Comparison of ENCODE assay signal across 15 cellular contexts in the genomic region with DNA sequence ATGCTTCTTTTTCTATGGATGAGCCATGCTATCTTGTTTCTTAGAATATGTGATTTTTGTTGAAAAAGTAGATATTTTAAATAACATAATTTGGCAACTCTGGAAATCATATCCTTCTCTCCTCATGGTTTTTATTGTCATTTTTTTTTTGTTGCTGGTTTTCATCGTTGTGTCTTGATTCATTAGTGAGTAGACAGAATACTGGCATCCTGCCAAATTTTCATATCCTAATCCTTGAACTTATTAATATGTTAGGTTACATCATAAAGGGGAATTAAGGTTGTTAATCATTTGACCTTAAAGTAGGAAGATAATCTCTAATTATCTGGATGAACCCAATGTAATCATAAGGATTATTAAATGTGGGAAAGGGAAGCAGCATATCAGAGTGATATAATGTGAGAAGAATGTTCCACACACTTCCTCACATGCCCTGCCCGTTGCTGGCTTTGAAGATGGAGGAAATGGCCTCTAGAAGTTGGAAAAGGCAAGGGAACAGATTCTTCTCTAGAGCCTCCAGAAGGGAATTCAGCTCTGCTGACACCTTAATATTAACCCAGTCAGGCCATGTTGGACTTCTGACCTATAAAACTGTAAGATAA.
A peak's percentile ranks its signal among the peaks of the same experiment; 100 is the strongest.
DNase-seq lines count a peak whose midpoint lies in the region; ATAC-seq and TF ChIP-seq lines count a peak whose summit lies in the region.
"Had no signal": no experiment of that assay in that cellular context is flagged by ENCODE, and none has a peak within 500 bp of the region (broad histone marks: within the 10 kb centered on the region; RNA-seq: fewer than 3 reads in every experiment).

No MANE protein-coding gene starts in this region.

- WGBS in IMR-90 (ENCODE audit: extremely low coverage in 2 of 2, insufficient read length in 1 of 2), 2 experiments: no CpG with 5 or more reads among the region's 2 CpGs
- WGBS in mammary epithelial cell (ENCODE audit: low coverage, missing lambda C conversion rate): 31% methylated on average over 2 of the region's 2 CpGs
- WGBS in sigmoid colon, 2 donors: 17 to 32% methylated on average over 2 of the region's 2 CpGs

- no peak overlapping the region for H2BK20ac ChIP-seq in IMR-90 (ENCODE audit: low read depth, low read length)

- no peak for ATAC-seq in IMR-90 (ENCODE audit: low read depth)
- ATAC-seq in GM21367 (IDR thresholded peaks at IDR 0.05; ENCODE audit: unreplicated experiment): no peak
- ATAC-seq: naive thymus-derived CD4-positive, alpha-beta T cell had no signal

- H3K4me3 ChIP-seq in IMR-90 (ENCODE audit: insufficient read depth, low read depth, low read length): no peak overlapping the region
- no peak overlapping the region for H3K4me3 ChIP-seq in mammary epithelial cell (replicated peaks in 1 of 3; ENCODE audit: insufficient read depth in 1 of 3, low read depth in 2 of 3, low read length in 3 of 3)
- H3K4me3 ChIP-seq in sigmoid colon: no peak overlapping the region
- H3K4me3 ChIP-seq: BLaER1 treated with 17β-estradiol and CSF1 and Interleukin-3, amounts not matched to agents 10 nM and 100 nM had no signal

- H3K4ac ChIP-seq in IMR-90 (ENCODE audit: low read depth, low read length): no peak overlapping the region

- no peaks in the 10 kb centered on the region for H3K79me2 ChIP-seq in mammary epithelial cell (ENCODE audit: insufficient read depth, low read length)

- H3K9me3 ChIP-seq in IMR-90 (ENCODE audit: control insufficient read depth, insufficient read depth, low read length) (no peaks in the 10 kb centered on the region), mammary epithelial cell (replicated peaks; ENCODE audit: insufficient read depth, low read length) (peaks cover 5% of the 10 kb centered on the region), sigmoid colon (peaks cover 0 to 4% (median 0%) of the 10 kb centered on the region in 4 donors)

- H3K23ac ChIP-seq in IMR-90 (ENCODE audit: low read depth, low read length): no peak overlapping the region

- TF ChIP-seq POLR2A in IMR-90 (IDR thresholded peaks at IDR 0.05; ENCODE audit: low read depth, low read length) (no peak), sigmoid colon (IDR thresholded peaks at IDR 0.05) (no peak)

- no peak overlapping the region for H3K18ac ChIP-seq in IMR-90 (ENCODE audit: low read depth, low read length)

- H3K4me1 ChIP-seq in IMR-90 (ENCODE audit: control insufficient read depth, insufficient read depth, low read length) (no peaks in the 10 kb centered on the region), mammary epithelial cell (ENCODE audit: insufficient read depth, low read length) (peaks cover 4% of the 10 kb centered on the region), sigmoid colon (no peaks in the 10 kb centered on the region)
- H3K4me1 ChIP-seq: BLaER1 treated with 17β-estradiol and CSF1 and Interleukin-3, amounts not matched to agents 10 nM and 100 nM had no signal

- TF ChIP-seq EP300 in sigmoid colon (IDR thresholded peaks at IDR 0.05): no peak

- H3K27me3 ChIP-seq in IMR-90 (ENCODE audit: control insufficient read depth, insufficient read depth, low read length): no peaks in the 10 kb centered on the region
- H3K27me3 ChIP-seq in mammary epithelial cell (ENCODE audit: insufficient read depth, low read length): no peaks in the 10 kb centered on the region
- H3K27me3 ChIP-seq in sigmoid colon: no peaks in the 10 kb centered on the region
- H3K27me3 ChIP-seq: BLaER1 treated with 17β-estradiol and CSF1 and Interleukin-3, amounts not matched to agents 10 nM and 100 nM had no signal

- H3K4me2 ChIP-seq in IMR-90 (ENCODE audit: low read depth, low read length) (no peak overlapping the region), mammary epithelial cell (ENCODE audit: insufficient read depth, low read depth, low read length) (no peak overlapping the region)
- H3K4me2 ChIP-seq: BLaER1 treated with 17β-estradiol and CSF1 and Interleukin-3, amounts not matched to agents 10 nM and 100 nM had no signal

- H3K9me1 ChIP-seq in IMR-90 (ENCODE audit: insufficient read depth, low read length): no peaks in the 10 kb centered on the region

- POLR2A ChIA-PET in IMR-90 (lab: Charles Lee; ENCODE audit: unreplicated experiment): no interaction called here

- no peak overlapping the region for H2BK120ac ChIP-seq in IMR-90 (ENCODE audit: low read depth, low read length)

- H3K14ac ChIP-seq in IMR-90 (replicated peaks; ENCODE audit: low read depth, low read length): no peak overlapping the region

- TF ChIP-seq CTCF in IMR-90 (conservative IDR thresholded peaks at IDR 0.05; ENCODE audit: low read depth, low read length) (no peak), mammary epithelial cell (conservative IDR thresholded peaks at IDR 0.05 in 1 of 2, IDR thresholded peaks at IDR 0.05 in 1 of 2; ENCODE audit: extremely low read depth in 1 of 2, insufficient read depth in 1 of 2, low read depth in 1 of 2, low read length in 2 of 2) (no peak), sigmoid colon (IDR thresholded peaks at IDR 0.05) (no peak)

- no peak overlapping the region for H4K5ac ChIP-seq in IMR-90 (ENCODE audit: low read depth, low read length)

- no peak for TF ChIP-seq RAD21 in IMR-90 (IDR thresholded peaks at IDR 0.05; ENCODE audit: low read length)

- H3K36me3 ChIP-seq in IMR-90 (ENCODE audit: control insufficient read depth, insufficient read depth, low read length) (no peaks in the 10 kb centered on the region), mammary epithelial cell (ENCODE audit: insufficient read depth, low read length) (no peaks in the 10 kb centered on the region), sigmoid colon (no peaks in the 10 kb centered on the region)
- H3K36me3 ChIP-seq: BLaER1 treated with 17β-estradiol and CSF1 and Interleukin-3, amounts not matched to agents 10 nM and 100 nM had no signal

- H3K27ac ChIP-seq in IMR-90 (ENCODE audit: insufficient read depth, low read length) (no peak overlapping the region), mammary epithelial cell (ENCODE audit: insufficient read depth, low read depth, low read length) (no peak overlapping the region), sigmoid colon (peak overlapping the region in 1 of 4 donors; percentile 21)
- H3K27ac ChIP-seq: BLaER1 treated with 17β-estradiol and CSF1 and Interleukin-3, amounts not matched to agents 10 nM and 100 nM had no signal

- no peak overlapping the region for H2AK5ac ChIP-seq in IMR-90 (ENCODE audit: low read depth, low read length)

- H2BK15ac ChIP-seq in IMR-90 (ENCODE audit: low read depth, low read length): no peak overlapping the region

- H3K79me1 ChIP-seq in IMR-90 (ENCODE audit: low read depth in 1 of 2, low read length in 2 of 2): no peaks in the 10 kb centered on the region

- no peak overlapping the region for H4K91ac ChIP-seq in IMR-90 (ENCODE audit: insufficient read depth, low read depth, low read length)

- H2AFZ ChIP-seq in IMR-90 (replicated peaks; ENCODE audit: low read length, poor library complexity): no peak overlapping the region
- H2AFZ ChIP-seq in mammary epithelial cell (ENCODE audit: low read depth, low read length): no peak overlapping the region

- no peak overlapping the region for H2AK9ac ChIP-seq in IMR-90 (replicated peaks; ENCODE audit: low read depth, low read length, poor library complexity)

- no peak overlapping the region for H2BK5ac ChIP-seq in IMR-90 (ENCODE audit: low read depth, low read length, poor library complexity, severe bottlenecking)

- dilution Hi-C loops in IMR-90 (cut with HindIII; ENCODE audit: low sequenced_read_pairs, unreplicated experiment) (no loop called here), mammary epithelial cell (cut with HindIII; ENCODE audit: low sequenced_read_pairs) (no loop called here)

- in situ Hi-C loops in IMR-90 (cut with MboI; ENCODE audit: low sequenced_read_pairs): no loop called here
- in situ Hi-C loops in mammary epithelial cell (cut with MboI; ENCODE audit: low sequenced_read_pairs in 2 of 2): no loop called here

- CTCF ChIA-PET in IMR-90 (lab: Yijun Ruan, JAX): interaction anchor here (0.7 kb wide), 1 partner anchor 9 kb away, joined by 4 read pairs; no protein-coding TSS in a partner anchor
- CTCF ChIA-PET in mammary epithelial cell (lab: Charles Lee; ENCODE audit: low non-redundant PET): no interaction called here

- DNase-seq in D341Med (ENCODE audit: low spot score) (peak; percentile 49), IMR-90 (peak; percentile 32), mammary epithelial cell (peak; percentile 35), kidney tubule cell (ENCODE audit: low spot score) (peak; percentile 67), NCI-H2196 treated with DMSO at 0.1 percent for 48 hours (lab: John Stamatoyannopoulos, UW; ENCODE audit: unreplicated experiment) (no peak), sigmoid colon (no peak)
- DNase-seq in activated effector memory CD4-positive, alpha-beta T cell treated with Interleukin-2 at 50 U/mL for 16 hours: no peak
- DNase-seq: activated CD4-positive, alpha-beta T cell treated with anti-CD3 and anti-CD28 coated beads for 1 hour; activated T-cell treated with anti-CD3 and anti-CD28 coated beads for 4 hours; Kasumi-1; naive thymus-derived CD4-positive, alpha-beta T cell; NCI-H2081 treated with DMSO at 0.1 percent for 48 hours; stimulated activated naive CD4-positive, alpha-beta T cell treated with Interleukin-2 at 50 U/mL for 16 hours had no signal

- intact Hi-C loops in IMR-90 (cut with micrococcal nuclease) (no loop called here), mammary epithelial cell (cut with micrococcal nuclease) (no loop called here), sigmoid colon (cut with DNase I) (no loop called here)

- no peak overlapping the region for H3K56ac ChIP-seq in IMR-90 (ENCODE audit: extremely low read depth, insufficient read depth, low read length)

- H4K8ac ChIP-seq in IMR-90 (ENCODE audit: low read depth in 2 of 2, low read length in 2 of 2): no peak overlapping the region

- BruUV-seq in IMR-90 (replicated peaks; lab: Mats Ljungman, UMichigan) (no TSS peak), mammary epithelial cell (replicated peaks; lab: Mats Ljungman, UMichigan) (no TSS peak)

- H3K9ac ChIP-seq in IMR-90 (ENCODE audit: low read depth, low read length): no peak overlapping the region
- H3K9ac ChIP-seq in mammary epithelial cell (ENCODE audit: insufficient read depth, low read length): no peak overlapping the region
- H3K9ac ChIP-seq: BLaER1 treated with 17β-estradiol and CSF1 and Interleukin-3, amounts not matched to agents 10 nM and 100 nM had no signal

- H4K20me1 ChIP-seq in IMR-90 (ENCODE audit: insufficient read depth, low read length) (no peaks in the 10 kb centered on the region), mammary epithelial cell (ENCODE audit: insufficient read depth, low read length) (no peaks in the 10 kb centered on the region)
- H4K20me1 ChIP-seq: BLaER1 treated with 17β-estradiol and CSF1 and Interleukin-3, amounts not matched to agents 10 nM and 100 nM had no signal

Comparison
In these comparisons a context has a peak if more than half of its experiments do, and no peak if none do; other contexts are left out.
1. DNase-seq: peak in D341Med (single experiment), IMR-90 (single experiment), mammary epithelial cell (single experiment) and kidney tubule cell (single experiment); none in NCI-H2196 treated with DMSO at 0.1 percent for 48 hours (single experiment), sigmoid colon (single experiment) and activated effector memory CD4-positive, alpha-beta T cell treated with Interleukin-2 at 50 U/mL for 16 hours (single experiment).